In genomic region chr2:113056501-113056900, GRCh38 we compare ENCODE assay signal across 17 cellular contexts. TPM values are rescaled to one million over a fixed set of nuclear protein-coding genes. Genes with fewer than 3 reads are reported as not detected.
A peak's percentile ranks its signal among the peaks of the same experiment; 100 is the strongest.
DNase-seq lines count a peak whose midpoint lies in the region; ATAC-seq, FAIRE-seq and TF ChIP-seq lines count a peak whose summit lies in the region.
"Had no signal": no experiment of that assay in that cellular context is flagged by ENCODE, and none has a peak within 500 bp of the region (broad histone marks: within the 10 kb centered on the region; RNA-seq: fewer than 3 reads in every experiment).

No MANE protein-coding gene starts in this region.

- POLR2A ChIA-PET in HepG2 (lab: Yijun Ruan, JAX): no interaction called here
- POLR2A ChIA-PET in PC-9 (lab: Charles Lee; ENCODE audit: unreplicated experiment): no interaction called here

- peaks cover 4% of the 10 kb centered on the region for H3K4me1 Mint-ChIP-seq in activated T-cell treated with anti-CD3 and anti-CD28 coated beads, Interleukin-2, amount 50 U/mL, for 4 hours (ENCODE audit: low read depth)
- H3K4me1 Mint-ChIP-seq in activated T-helper 17 cell treated with anti-CD3 and anti-CD28 coated beads, Interleukin-2, amount 50 U/mL, for 72 hours: peaks cover 4% of the 10 kb centered on the region

- no peak overlapping the region for H3K27ac Mint-ChIP-seq in activated T-helper 17 cell treated with anti-CD3 and anti-CD28 coated beads, Interleukin-2, amount 50 U/mL, for 72 hours

- H3K9me2 ChIP-seq in PC-9 (ENCODE audit: insufficient read depth): no peaks in the 10 kb centered on the region

- CTCF ChIA-PET in HepG2 (lab: Yijun Ruan, JAX; ENCODE audit: low intra/inter-chr PET ratio, low total read pairs): no interaction called here
- CTCF ChIA-PET in PC-9 (lab: Charles Lee): no interaction called here

- no TSS peak for BruUV-seq in HepG2 (replicated peaks; lab: Mats Ljungman, UMichigan)
- BruUV-seq in PC-9 (replicated peaks; lab: Mats Ljungman, UMichigan): no TSS peak

- H3K4me3 Mint-ChIP-seq in activated T-cell treated with anti-CD3 and anti-CD28 coated beads, Interleukin-2, amount 50 U/mL, for 4 hours: no peak overlapping the region
- no peak overlapping the region for H3K4me3 Mint-ChIP-seq in activated T-helper 17 cell treated with anti-CD3 and anti-CD28 coated beads, Interleukin-2, amount 50 U/mL, for 72 hours

- no peaks in the 10 kb centered on the region for H3K4me1 ChIP-seq in HepG2 (ENCODE audit: insufficient read depth, low read length)
- H3K4me1 ChIP-seq in PC-9 (replicated peaks; ENCODE audit: insufficient read depth): peaks cover 37% of the 10 kb centered on the region
- H3K4me1 ChIP-seq in smooth muscle cell (ENCODE audit: low read depth): no peaks in the 10 kb centered on the region

- WGBS in HepG2 (ENCODE audit: low lambda C conversion rate): 0% methylated on average over 1 of the region's 1 CpG
- 68% methylated on average over 1 of the region's 1 CpG for WGBS in smooth muscle cell (ENCODE audit: low lambda C conversion rate)

- H3K4me3 ChIP-seq in HepG2 (replicated peaks in 1 of 3; ENCODE audit: insufficient read depth in 1 of 3, low read depth in 2 of 3, low read length in 3 of 3): no peak overlapping the region
- no peak overlapping the region for H3K4me3 ChIP-seq in PC-9
- no peak overlapping the region for H3K4me3 ChIP-seq in smooth muscle cell
- H3K4me3 ChIP-seq: GM23248 had no signal

- in situ Hi-C loops in Caki2 (cut with HindIII; ENCODE audit: low pct_unique_long_range_greater_than_20kb, low sequenced_read_pairs) (no loop called here), HepG2 (cut with HindIII; ENCODE audit: extremely low pct_ligation_motif_present, low pct_unique_long_range_greater_than_20kb) (no loop called here)

- TF ChIP-seq EP300 in HepG2 (IDR thresholded peaks at IDR 0.05; ENCODE audit: low read depth in 2 of 2, low read length in 2 of 2) (no peak), HepG2 (CRISPR knock-in tag; IDR thresholded peaks at IDR 0.05; ENCODE audit: borderline replicate concordance) (no peak)

- H2AFZ ChIP-seq in HepG2 (ENCODE audit: low read length): no peak overlapping the region
- H2AFZ ChIP-seq in PC-9: no peak overlapping the region
- H2AFZ ChIP-seq in smooth muscle cell (ENCODE audit: low read depth): no peak overlapping the region
- H2AFZ ChIP-seq: GM23248 had no signal

- peaks cover 2% of the 10 kb centered on the region for H3K36me3 Mint-ChIP-seq in activated T-cell treated with anti-CD3 and anti-CD28 coated beads, Interleukin-2, amount 50 U/mL, for 4 hours (ENCODE audit: insufficient read depth)
- no peaks in the 10 kb centered on the region for H3K36me3 Mint-ChIP-seq in activated T-helper 17 cell treated with anti-CD3 and anti-CD28 coated beads, Interleukin-2, amount 50 U/mL, for 72 hours (ENCODE audit: low read depth)

- peaks cover 15% of the 10 kb centered on the region; the same call in 1 of the 2 replicates for H3F3A ChIP-seq in PC-9 (ENCODE audit: insufficient read depth, low read depth)
- no peaks in the 10 kb centered on the region for H3F3A ChIP-seq in smooth muscle cell (ENCODE audit: low read depth)

- H3K9me3 Mint-ChIP-seq in activated T-cell treated with anti-CD3 and anti-CD28 coated beads, Interleukin-2, amount 50 U/mL, for 4 hours: peaks cover 22% of the 10 kb centered on the region
- H3K9me3 Mint-ChIP-seq in activated T-helper 17 cell treated with anti-CD3 and anti-CD28 coated beads, Interleukin-2, amount 50 U/mL, for 72 hours: peaks cover 12% of the 10 kb centered on the region

- no peak for TF ChIP-seq RAD21 in HepG2 (CRISPR knock-in tag; IDR thresholded peaks at IDR 0.05)

- H3K9ac ChIP-seq in HepG2 (ENCODE audit: insufficient read depth, low read depth, low read length) (no peak overlapping the region), smooth muscle cell (ENCODE audit: low read depth) (no peak overlapping the region)
- H3K9ac ChIP-seq: GM23248, KMS-11 had no signal

- H3K27ac ChIP-seq in HepG2 (ENCODE audit: extremely low read length, insufficient read depth, low read length): no peak overlapping the region
- no peak overlapping the region for H3K27ac ChIP-seq in PC-9
- H3K27ac ChIP-seq in smooth muscle cell (ENCODE audit: low read depth): no peak overlapping the region
- H3K27ac ChIP-seq: C4-2B, GM23248, KMS-11 had no signal

- H3K9me3 ChIP-seq in HepG2 (ENCODE audit: low read length) (peaks cover 14% of the 10 kb centered on the region; the same call in 1 of the 2 replicates), PC-9 (ENCODE audit: insufficient read depth, low read depth) (peaks cover 20% of the 10 kb centered on the region), smooth muscle cell (replicated peaks; ENCODE audit: low read depth) (no peaks in the 10 kb centered on the region)

- H3K27me3 Mint-ChIP-seq in activated T-cell treated with anti-CD3 and anti-CD28 coated beads, Interleukin-2, amount 50 U/mL, for 4 hours (ENCODE audit: low read depth): peaks cover 6% of the 10 kb centered on the region
- peaks cover 3% of the 10 kb centered on the region for H3K27me3 Mint-ChIP-seq in activated T-helper 17 cell treated with anti-CD3 and anti-CD28 coated beads, Interleukin-2, amount 50 U/mL, for 72 hours

- peak; percentile 66 to 91 for ATAC-seq in activated T-cell treated with anti-CD3 and anti-CD28 coated beads, Interleukin-2, amount 50 U/mL, for 4 hours
- peak; percentile 31 for ATAC-seq in activated T-helper 17 cell treated with anti-CD3 and anti-CD28 coated beads, Interleukin-2, amount 50 U/mL, for 72 hours (replicated peaks)
- no peak for ATAC-seq in HepG2
- ATAC-seq: PC-3 had no signal

- TF ChIP-seq CTCF in HepG2 (CRISPR knock-in tag; IDR thresholded peaks at IDR 0.05): no peak
- TF ChIP-seq CTCF in PC-9 (conservative IDR thresholded peaks at IDR 0.05): no peak
- TF ChIP-seq CTCF in smooth muscle cell (IDR thresholded peaks at IDR 0.05; ENCODE audit: borderline replicate concordance, insufficient read depth, poor library complexity, severe bottlenecking): no peak

- intact Hi-C loops in HepG2 (cut with micrococcal nuclease; ENCODE audit: unreplicated experiment): no loop called here
- intact Hi-C loops in PC-9 (cut with micrococcal nuclease; ENCODE audit: unreplicated experiment): no loop called here

- no peak for TF ChIP-seq POLR2A in HepG2 (IDR thresholded peaks at IDR 0.05; ENCODE audit: insufficient read depth in 1 of 2, low read depth in 2 of 2, low read length in 2 of 2)

- H3K27me3 ChIP-seq in HepG2 (ENCODE audit: control insufficient read depth in 1 of 2, insufficient read depth in 2 of 2, low read length in 2 of 2): peaks cover 0 to 29% of the 10 kb centered on the region in 2 experiments; a peak in 3 of 5 replicates
- H3K27me3 ChIP-seq in PC-9 (ENCODE audit: insufficient read depth, low read depth): no peaks in the 10 kb centered on the region
- H3K27me3 ChIP-seq in smooth muscle cell (ENCODE audit: low read depth): no peaks in the 10 kb centered on the region

- H4K20me1 ChIP-seq in HepG2 (ENCODE audit: insufficient read depth, low read length) (no peaks in the 10 kb centered on the region), PC-9 (ENCODE audit: insufficient read depth) (no peaks in the 10 kb centered on the region), smooth muscle cell (ENCODE audit: low read depth) (no peaks in the 10 kb centered on the region)

- no peak for DNase-seq in activated T-cell treated with anti-CD3 and anti-CD28 coated beads, Interleukin-2, amount 50 U/mL, for 4 hours
- DNase-seq in activated T-cell treated with anti-CD3 and anti-CD28 coated beads, Interleukin-2, amount 50 U/mL, for 48 hours: no peak
- DNase-seq in Caki2 (ENCODE audit: low read depth) (peak; percentile 25), kidney tubule cell (ENCODE audit: low spot score) (peak; percentile 69), HepG2 (ENCODE audit: low spot score) (no peak), PC-9 (no peak), smooth muscle cell (lab: John Stamatoyannopoulos, UW; ENCODE audit: unreplicated experiment) (no peak)
- DNase-seq: DMS153, GM23248, NCI-H1092, NCI-H510A treated with DMSO at 0.1 percent for 48 hours, NCI-H82, PC-3 had no signal

- H3K79me2 ChIP-seq in HepG2 (ENCODE audit: insufficient read depth, low read length) (no peaks in the 10 kb centered on the region), PC-9 (ENCODE audit: low read depth) (no peaks in the 10 kb centered on the region), smooth muscle cell (ENCODE audit: low read depth) (no peaks in the 10 kb centered on the region)

- H3K4me2 ChIP-seq in HepG2 (ENCODE audit: low read depth, low read length) (no peak overlapping the region), PC-9 (no peak overlapping the region), smooth muscle cell (no peak overlapping the region)
- H3K4me2 ChIP-seq: KMS-11 had no signal

- FAIRE-seq in HepG2 (lab: Jason Lieb, UNC): no peak

- no peaks in the 10 kb centered on the region for H3K36me3 ChIP-seq in HepG2 (replicated peaks in 1 of 2; ENCODE audit: control insufficient read depth in 1 of 2, insufficient read depth in 2 of 2, low read length in 2 of 2)
- H3K36me3 ChIP-seq in PC-9 (ENCODE audit: low read depth): no peaks in the 10 kb centered on the region
- no peaks in the 10 kb centered on the region for H3K36me3 ChIP-seq in smooth muscle cell (ENCODE audit: low read depth)

RNA-seq across cellular contexts. Expression of gene IL36RN, which starts 2.5 kb away (rescaled TPM):
- total RNA-seq in activated T-cell treated with anti-CD3 and anti-CD28 coated beads, Interleukin-2, amount 50 U/mL, for 4 hours: 1 to 10 TPM in 2 of 3 donors, under 1 TPM in 1; 0.61 to 3.9 (median 1.6) TPM
- not detected in 2 replicates for total RNA-seq in Caki2 (2014; rRNA removed; shearing (Covaris generic); ENCODE audit: low replicate concordance)
- total RNA-seq in activated T-helper 17 cell treated with anti-CD3 and anti-CD28 coated beads, Interleukin-2, amount 50 U/mL, for 72 hours: not detected
- not detected in 2 replicates for total RNA-seq in HepG2 (2016; rRNA removed; fragmentation: Illumina TruSeq; extraction: Trizol)
- total RNA-seq in HepG2 (2016; cell fraction: cytosol; rRNA removed; fragmentation: Illumina TruSeq; extraction: Trizol; ENCODE audit: low read depth): not detected in 2 replicates
- total RNA-seq in HepG2 (2016; cell fraction: insoluble cytoplasmic fraction; rRNA removed; fragmentation: Illumina TruSeq; extraction: Trizol): not detected in 2 replicates
- not detected in 2 replicates for total RNA-seq in HepG2 (2016; cell fraction: membrane; rRNA removed; fragmentation: Illumina TruSeq; extraction: Trizol)
- not detected in 2 replicates for total RNA-seq in HepG2 (2016; cell fraction: nucleus; rRNA removed; fragmentation: Illumina TruSeq; extraction: Trizol)
- polyA plus RNA-seq in HepG2 (2011; rRNA removed): not detected in 2 replicates
- not detected in 2 replicates for polyA plus RNA-seq in HepG2 (2011; cell fraction: cytosol; rRNA removed)
- not detected in 2 replicates for polyA plus RNA-seq in HepG2 (2011; cell fraction: nucleus; rRNA removed)
- not detected in 2 replicates for polyA plus RNA-seq in HepG2 (2012)
- not detected in 2 replicates for polyA plus RNA-seq in HepG2 (2016; cell fraction: cytosol; fragmentation: Illumina TruSeq; extraction: Trizol; ENCODE audit: low read depth)
- polyA plus RNA-seq in HepG2 (2016; cell fraction: insoluble cytoplasmic fraction; fragmentation: Illumina TruSeq; extraction: Trizol; ENCODE audit: low read depth): not detected in 2 replicates
- polyA plus RNA-seq in HepG2 (2016; cell fraction: membrane; fragmentation: Illumina TruSeq; extraction: Trizol; ENCODE audit: low read depth): not detected in 2 replicates
- polyA plus RNA-seq in HepG2 (2016; cell fraction: nucleus; fragmentation: Illumina TruSeq; extraction: Trizol; ENCODE audit: insufficient read depth, low read depth): not detected in 2 replicates
- not detected in 2 replicates for polyA minus RNA-seq in HepG2 (2011; rRNA and poly(A)+ RNA removed; ENCODE audit: low replicate concordance)
- polyA minus RNA-seq in HepG2 (2011; cell fraction: cytosol; rRNA and poly(A)+ RNA removed): not detected in 2 replicates
- not detected in 2 replicates for polyA minus RNA-seq in HepG2 (2011; cell fraction: nucleus; rRNA and poly(A)+ RNA removed)
- 1.0 and 1.7 TPM in 2 replicates for total RNA-seq in PC-9 (2021)
- total RNA-seq in smooth muscle cell: 7.8 and 10.7 TPM in 2 replicates
- polyA plus RNA-seq in smooth muscle cell: 1.5 and 5.6 TPM in 2 replicates
- total RNA-seq: GM23248, M059J had no signal
- polyA plus RNA-seq: GM23248 had no signal

RNA-seq across cellular contexts. Expression of gene IL36B, which starts 3.8 kb away (rescaled TPM):
- not detected for total RNA-seq in activated T-cell treated with anti-CD3 and anti-CD28 coated beads, Interleukin-2, amount 50 U/mL, for 4 hours
- not detected in 2 replicates for total RNA-seq in Caki2 (2014; rRNA removed; shearing (Covaris generic); ENCODE audit: low replicate concordance)
- not detected for total RNA-seq in activated T-helper 17 cell treated with anti-CD3 and anti-CD28 coated beads, Interleukin-2, amount 50 U/mL, for 72 hours
- total RNA-seq in HepG2 (2016; rRNA removed; fragmentation: Illumina TruSeq; extraction: Trizol): not detected in 2 replicates
- not detected in 2 replicates for total RNA-seq in HepG2 (2016; cell fraction: cytosol; rRNA removed; fragmentation: Illumina TruSeq; extraction: Trizol; ENCODE audit: low read depth)
- not detected in 2 replicates for total RNA-seq in HepG2 (2016; cell fraction: insoluble cytoplasmic fraction; rRNA removed; fragmentation: Illumina TruSeq; extraction: Trizol)
- not detected in 2 replicates for total RNA-seq in HepG2 (2016; cell fraction: membrane; rRNA removed; fragmentation: Illumina TruSeq; extraction: Trizol)
- not detected in 2 replicates for total RNA-seq in HepG2 (2016; cell fraction: nucleus; rRNA removed; fragmentation: Illumina TruSeq; extraction: Trizol)
- not detected in 2 replicates for polyA plus RNA-seq in HepG2 (2011; rRNA removed)
- not detected in 2 replicates for polyA plus RNA-seq in HepG2 (2011; cell fraction: cytosol; rRNA removed)
- polyA plus RNA-seq in HepG2 (2011; cell fraction: nucleus; rRNA removed): not detected in 2 replicates
- polyA plus RNA-seq in HepG2 (2012): not detected in 2 replicates
- polyA plus RNA-seq in HepG2 (2016; cell fraction: cytosol; fragmentation: Illumina TruSeq; extraction: Trizol; ENCODE audit: low read depth): not detected in 2 replicates
- polyA plus RNA-seq in HepG2 (2016; cell fraction: insoluble cytoplasmic fraction; fragmentation: Illumina TruSeq; extraction: Trizol; ENCODE audit: low read depth): not detected in 2 replicates
- not detected in 2 replicates for polyA plus RNA-seq in HepG2 (2016; cell fraction: membrane; fragmentation: Illumina TruSeq; extraction: Trizol; ENCODE audit: low read depth)
- polyA plus RNA-seq in HepG2 (2016; cell fraction: nucleus; fragmentation: Illumina TruSeq; extraction: Trizol; ENCODE audit: insufficient read depth, low read depth): not detected in 2 replicates
- not detected in 2 replicates for polyA minus RNA-seq in HepG2 (2011; rRNA and poly(A)+ RNA removed; ENCODE audit: low replicate concordance)
- not detected in 2 replicates for polyA minus RNA-seq in HepG2 (2011; cell fraction: cytosol; rRNA and poly(A)+ RNA removed)
- polyA minus RNA-seq in HepG2 (2011; cell fraction: nucleus; rRNA and poly(A)+ RNA removed): not detected in 2 replicates
- total RNA-seq in PC-9 (2021): not detected in 2 replicates
- total RNA-seq in smooth muscle cell: not detected in 2 replicates
- polyA plus RNA-seq in smooth muscle cell: not detected in 2 replicates
- total RNA-seq: GM23248, M059J, PC-3 had no signal
- polyA plus RNA-seq: GM23248 had no signal

RNA-seq across cellular contexts. Expression of gene IL1F10, which starts 11.3 kb away (rescaled TPM):
- total RNA-seq in activated T-cell treated with anti-CD3 and anti-CD28 coated beads, Interleukin-2, amount 50 U/mL, for 4 hours: not detected
- not detected in 2 replicates for total RNA-seq in Caki2 (2014; rRNA removed; shearing (Covaris generic); ENCODE audit: low replicate concordance)
- not detected for total RNA-seq in activated T-helper 17 cell treated with anti-CD3 and anti-CD28 coated beads, Interleukin-2, amount 50 U/mL, for 72 hours
- total RNA-seq in HepG2 (2016; rRNA removed; fragmentation: Illumina TruSeq; extraction: Trizol) (not detected in 2 replicates), PC-9 (2021) (not detected in 2 replicates), smooth muscle cell (not detected in 2 replicates)
- total RNA-seq in HepG2 (2016; cell fraction: cytosol; rRNA removed; fragmentation: Illumina TruSeq; extraction: Trizol; ENCODE audit: low read depth): not detected in 2 replicates
- not detected in 2 replicates for total RNA-seq in HepG2 (2016; cell fraction: insoluble cytoplasmic fraction; rRNA removed; fragmentation: Illumina TruSeq; extraction: Trizol)
- total RNA-seq in HepG2 (2016; cell fraction: membrane; rRNA removed; fragmentation: Illumina TruSeq; extraction: Trizol): not detected in 2 replicates
- not detected in 2 replicates for total RNA-seq in HepG2 (2016; cell fraction: nucleus; rRNA removed; fragmentation: Illumina TruSeq; extraction: Trizol)
- polyA plus RNA-seq in HepG2 (2011; rRNA removed) (not detected in 2 replicates), smooth muscle cell (not detected in 2 replicates)
- not detected in 2 replicates for polyA plus RNA-seq in HepG2 (2011; cell fraction: cytosol; rRNA removed)
- not detected in 2 replicates for polyA plus RNA-seq in HepG2 (2011; cell fraction: nucleus; rRNA removed)
- polyA plus RNA-seq in HepG2 (2012): not detected in 2 replicates
- polyA plus RNA-seq in HepG2 (2016; cell fraction: cytosol; fragmentation: Illumina TruSeq; extraction: Trizol; ENCODE audit: low read depth): not detected in 2 replicates
- polyA plus RNA-seq in HepG2 (2016; cell fraction: insoluble cytoplasmic fraction; fragmentation: Illumina TruSeq; extraction: Trizol; ENCODE audit: low read depth): not detected in 2 replicates
- not detected in 2 replicates for polyA plus RNA-seq in HepG2 (2016; cell fraction: membrane; fragmentation: Illumina TruSeq; extraction: Trizol; ENCODE audit: low read depth)
- not detected in 2 replicates for polyA plus RNA-seq in HepG2 (2016; cell fraction: nucleus; fragmentation: Illumina TruSeq; extraction: Trizol; ENCODE audit: insufficient read depth, low read depth)
- polyA minus RNA-seq in HepG2 (2011; rRNA and poly(A)+ RNA removed; ENCODE audit: low replicate concordance): not detected in 2 replicates
- not detected in 2 replicates for polyA minus RNA-seq in HepG2 (2011; cell fraction: cytosol; rRNA and poly(A)+ RNA removed)
- polyA minus RNA-seq in HepG2 (2011; cell fraction: nucleus; rRNA and poly(A)+ RNA removed): not detected in 2 replicates
- total RNA-seq: GM23248, M059J, PC-3 had no signal
- polyA plus RNA-seq: GM23248 had no signal

RNA-seq across cellular contexts. Expression of gene IL36A, which starts 51.2 kb away (rescaled TPM):
- total RNA-seq in activated T-cell treated with anti-CD3 and anti-CD28 coated beads, Interleukin-2, amount 50 U/mL, for 4 hours: not detected
- not detected in 2 replicates for total RNA-seq in Caki2 (2014; rRNA removed; shearing (Covaris generic); ENCODE audit: low replicate concordance)
- total RNA-seq in activated T-helper 17 cell treated with anti-CD3 and anti-CD28 coated beads, Interleukin-2, amount 50 U/mL, for 72 hours: not detected
- total RNA-seq in HepG2 (2016; rRNA removed; fragmentation: Illumina TruSeq; extraction: Trizol): not detected in 2 replicates
- not detected in 2 replicates for total RNA-seq in HepG2 (2016; cell fraction: cytosol; rRNA removed; fragmentation: Illumina TruSeq; extraction: Trizol; ENCODE audit: low read depth)
- not detected in 2 replicates for total RNA-seq in HepG2 (2016; cell fraction: insoluble cytoplasmic fraction; rRNA removed; fragmentation: Illumina TruSeq; extraction: Trizol)
- total RNA-seq in HepG2 (2016; cell fraction: membrane; rRNA removed; fragmentation: Illumina TruSeq; extraction: Trizol): not detected in 2 replicates
- total RNA-seq in HepG2 (2016; cell fraction: nucleus; rRNA removed; fragmentation: Illumina TruSeq; extraction: Trizol): not detected in 2 replicates
- polyA plus RNA-seq in HepG2 (2011; rRNA removed): not detected in 2 replicates
- polyA plus RNA-seq in HepG2 (2011; cell fraction: cytosol; rRNA removed): not detected in 2 replicates
- polyA plus RNA-seq in HepG2 (2011; cell fraction: nucleus; rRNA removed): not detected in 2 replicates
- polyA plus RNA-seq in HepG2 (2012): not detected in 2 replicates
- polyA plus RNA-seq in HepG2 (2016; cell fraction: cytosol; fragmentation: Illumina TruSeq; extraction: Trizol; ENCODE audit: low read depth): not detected in 2 replicates
- polyA plus RNA-seq in HepG2 (2016; cell fraction: insoluble cytoplasmic fraction; fragmentation: Illumina TruSeq; extraction: Trizol; ENCODE audit: low read depth): not detected in 2 replicates
- polyA plus RNA-seq in HepG2 (2016; cell fraction: membrane; fragmentation: Illumina TruSeq; extraction: Trizol; ENCODE audit: low read depth): not detected in 2 replicates
- not detected in 2 replicates for polyA plus RNA-seq in HepG2 (2016; cell fraction: nucleus; fragmentation: Illumina TruSeq; extraction: Trizol; ENCODE audit: insufficient read depth, low read depth)
- polyA minus RNA-seq in HepG2 (2011; rRNA and poly(A)+ RNA removed; ENCODE audit: low replicate concordance): not detected in 2 replicates
- not detected in 2 replicates for polyA minus RNA-seq in HepG2 (2011; cell fraction: cytosol; rRNA and poly(A)+ RNA removed)
- not detected in 2 replicates for polyA minus RNA-seq in HepG2 (2011; cell fraction: nucleus; rRNA and poly(A)+ RNA removed)
- total RNA-seq in PC-9 (2021): not detected in 2 replicates
- total RNA-seq in smooth muscle cell: not detected in 2 replicates
- not detected in 2 replicates for polyA plus RNA-seq in smooth muscle cell
- total RNA-seq: GM23248, M059J, PC-3 had no signal
- polyA plus RNA-seq: GM23248 had no signal

Comparison
In these comparisons a context has a peak if more than half of its experiments do, and no peak if none do; other contexts are left out.
1. DNase-seq: peak in Caki2 (single experiment) and kidney tubule cell (single experiment); none in activated T-cell treated with anti-CD3 and anti-CD28 coated beads, Interleukin-2, amount 50 U/mL, for 4 hours (single experiment), activated T-cell treated with anti-CD3 and anti-CD28 coated beads, Interleukin-2, amount 50 U/mL, for 48 hours (0 of 2), HepG2 (single experiment), PC-9 (0 of 2) and smooth muscle cell (single experiment).